17 cellular contexts compared by ENCODE assay signal in the genomic region with DNA sequence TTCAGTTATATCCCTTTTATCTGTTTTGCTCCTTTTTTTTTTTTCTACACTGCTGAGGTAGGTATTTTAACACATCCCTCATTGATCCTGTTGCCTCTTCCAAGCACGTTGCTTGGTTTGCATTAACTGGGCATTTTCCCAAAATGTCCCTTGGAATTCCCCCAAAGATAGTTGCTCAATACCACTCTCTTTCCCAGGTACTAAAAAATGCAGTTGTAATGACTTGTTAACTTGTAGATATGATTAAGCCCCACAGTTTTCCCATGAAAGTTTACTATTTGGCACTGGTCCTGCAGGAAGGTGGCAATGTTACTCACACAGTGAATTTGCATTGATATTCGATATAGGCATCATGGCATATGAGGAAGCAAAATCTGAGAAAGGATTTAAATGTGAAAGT.
DNase-seq lines count a peak whose midpoint lies in the region; ATAC-seq and TF ChIP-seq lines count a peak whose summit lies in the region.
"Had no signal": no experiment of that assay in that cellular context is flagged by ENCODE, and none has a peak within 500 bp of the region (broad histone marks: within the 10 kb centered on the region; RNA-seq: fewer than 3 reads in every experiment).

No MANE protein-coding gene starts in this region.

- H3K36me3 ChIP-seq in lung (ENCODE audit: control insufficient read depth in 2 of 2, insufficient read depth in 2 of 2, low read length in 2 of 2): no peaks in the 10 kb centered on the region
- H3K36me3 ChIP-seq: HAP-1, Peyer's patch had no signal

- DNase-seq in Caki2 (ENCODE audit: low read depth): peak; percentile 50
- DNase-seq in T1000 (lab: John Stamatoyannopoulos, UW): peak; percentile 8
- peak; percentile 18 for DNase-seq in epithelial cell of prostate (ENCODE audit: low read depth, low spot score)
- DNase-seq in lung (ENCODE audit: low spot score): no peak
- DNase-seq in D341Med (ENCODE audit: low spot score): no peak
- DNase-seq: DMS79 treated with DMSO at 0.1 percent for 48 hours, NCI-H1092, NCI-H187, NCI-H446, NCI-H748 treated with DMSO at 0.1 percent for 48 hours, Peyer's patch, Right ventricle myocardium superior had no signal

- no peaks in the 10 kb centered on the region for H3K4me1 ChIP-seq in lung (ENCODE audit: control insufficient read depth in 2 of 2, insufficient read depth in 2 of 2, low read length in 2 of 2)
- H3K4me1 ChIP-seq: A549, HAP-1, Peyer's patch had no signal

- H3K27ac ChIP-seq in epithelial cell of prostate (no peak overlapping the region), lung (ENCODE audit: low read depth in 1 of 2, low read length in 1 of 2) (no peak overlapping the region)
- H3K27ac ChIP-seq: A549, Peyer's patch had no signal

- no peaks in the 10 kb centered on the region for H3K9me3 ChIP-seq in lung (ENCODE audit: control insufficient read depth in 2 of 2, insufficient read depth in 1 of 2, low read length in 1 of 2)
- H3K9me3 ChIP-seq: A549, HAP-1, Peyer's patch had no signal

- ATAC-seq in lung (ENCODE audit: insufficient read depth, low FRiP score) (peak; percentile 36), HG02884 (IDR thresholded peaks at IDR 0.05; ENCODE audit: unreplicated experiment) (no peak), HG02763 (IDR thresholded peaks at IDR 0.05; ENCODE audit: unreplicated experiment) (no peak)
- ATAC-seq: A549, K562 had no signal

- no peak for TF ChIP-seq CTCF in lung (IDR thresholded peaks at IDR 0.05; ENCODE audit: control extremely low read depth, extremely low read depth)

- H3K27me3 ChIP-seq in lung (ENCODE audit: control insufficient read depth, insufficient read depth): no peaks in the 10 kb centered on the region
- H3K27me3 ChIP-seq: Peyer's patch had no signal

- 48 to 71% methylated on average over 2 of the region's 2 CpGs for WGBS in lung, 2 donors

- no peak overlapping the region for H3K4me3 ChIP-seq in lung
- H3K4me3 ChIP-seq: A549, HAP-1, K562, Peyer's patch had no signal

- in situ Hi-C loops in Caki2 (cut with HindIII; ENCODE audit: low pct_unique_long_range_greater_than_20kb, low sequenced_read_pairs): no loop called here

Comparison
In these comparisons a context has a peak if more than half of its experiments do, and no peak if none do; other contexts are left out.
1. DNase-seq: peak in Caki2 (single experiment), T1000 (single experiment) and epithelial cell of prostate (single experiment); none in lung (single experiment) and D341Med (single experiment).